ENCODE assay signal across 1 cellular context in the genomic region with DNA sequence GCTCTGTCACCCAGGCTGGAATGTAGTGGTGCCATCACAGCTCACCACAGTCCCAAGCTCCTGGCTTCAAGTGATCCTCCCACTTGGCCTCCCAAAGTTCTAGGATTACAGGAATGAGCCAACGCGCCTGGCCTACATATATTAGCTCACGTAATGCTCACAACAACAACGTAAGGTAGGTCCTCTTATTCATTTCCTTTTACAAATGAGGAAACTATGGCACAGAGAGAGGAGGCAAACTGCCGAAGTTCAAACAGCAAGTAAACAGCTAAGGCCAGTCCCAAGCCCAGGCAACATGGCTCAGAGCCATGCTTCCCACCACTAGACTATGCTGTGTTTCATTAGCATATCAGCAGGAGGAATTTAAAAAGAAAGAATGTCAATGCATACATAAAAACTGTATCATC.
TF ChIP-seq lines count a peak whose summit lies in the region.

No MANE protein-coding gene starts in this region.

TF ChIP-seq in GM23338, 12 proteins besides CTCF, POLR2A, EP300 and RAD21 (continued from another document):
- no peak for TF ChIP-seq ZNF462 (CRISPR knock-in tag; IDR thresholded peaks at IDR 0.05)
- no peak for TF ChIP-seq CREB1 (CRISPR knock-in tag; IDR thresholded peaks at IDR 0.05; ENCODE audit: low read depth)
